1 cellular context compared by ENCODE assay signal in genomic region chr20:50447817-50448216, GRCh38.
TF ChIP-seq lines count a peak whose summit lies in the region.

No MANE protein-coding gene starts in this region.

TF ChIP-seq in HepG2, 621 proteins besides CTCF, POLR2A, EP300 and RAD21 (continued from another document):
- TF ChIP-seq UBTF (CRISPR knock-in tag; IDR thresholded peaks at IDR 0.05) (0 out of 2 replicates have a peak, but pooled peaks have one; percentile 7), ZNF138 (CRISPR knock-in tag; IDR thresholded peaks at IDR 0.05; ENCODE audit: low read depth) (0 out of 2 replicates have a peak, but pooled peaks have one; percentile 6), FOXA1 (IDR thresholded peaks at IDR 0.05) (no peak), FOXA1 (CRISPR knock-in tag; IDR thresholded peaks at IDR 0.05) (no peak), ZNF343 (CRISPR knock-in tag; IDR thresholded peaks at IDR 0.05) (peak; percentile 23; the same call in 1 of the 2 replicates), FOXP4 (CRISPR knock-in tag; IDR thresholded peaks at IDR 0.05) (no peak), SP1 (IDR thresholded peaks at IDR 0.05) (no peak), SP1 (CRISPR knock-in tag; IDR thresholded peaks at IDR 0.05) (no peak), ZNF510 (CRISPR knock-in tag; IDR thresholded peaks at IDR 0.05; ENCODE audit: low read depth) (0 out of 2 replicates have a peak, but pooled peaks have one; percentile 24)
TF ChIP-seq in HepG2: peak in this region for 5.
